15 cellular contexts compared by ENCODE assay signal in the genomic region with DNA sequence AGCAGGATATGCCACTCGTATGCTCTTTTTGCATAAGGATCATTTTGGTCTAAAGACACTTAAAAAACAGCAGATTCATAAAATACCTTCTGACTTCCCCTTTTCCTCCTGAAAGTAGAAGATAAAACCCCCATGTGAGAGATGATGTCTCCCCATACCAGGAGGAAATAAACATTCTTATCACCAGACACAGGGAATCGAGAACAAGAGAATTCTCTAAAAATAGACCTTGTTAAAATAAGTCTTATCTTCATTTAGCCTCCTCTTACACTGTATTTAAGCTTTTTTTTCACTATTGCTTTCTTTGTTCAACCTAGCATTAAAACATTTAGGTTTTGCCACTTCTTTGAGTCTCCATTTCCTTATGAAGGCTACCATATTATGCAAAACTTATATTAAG.
"Had no signal": no experiment of that assay in that cellular context is flagged by ENCODE, and none has a peak within 500 bp of the region (broad histone marks: within the 10 kb centered on the region; RNA-seq: fewer than 3 reads in every experiment).

No MANE protein-coding gene starts in this region.

- H3K27ac Mint-ChIP-seq: activated CD8-positive, alpha-beta memory T cell treated with anti-CD3 and anti-CD28 coated beads, Interleukin-2, amount 10 ng/mL, durations not matched to agents 7 days and 5 days; endodermal cell; naive B cell; stimulated activated effector memory CD8-positive, alpha-beta T cell treated with anti-CD3 and anti-CD28 coated beads, Interleukin-12 subunit alpha, Interleukin-12 subunit beta, amount 100 ng/mL, for 72 hours; T-helper 2 cell treated with Interferon-gamma antibody and Interleukin-4, amounts not matched to agents 5 μg/mL and 100 μg/mL, for 36 hours had no signal

- H3K36me3 ChIP-seq: pancreas, thoracic aorta had no signal

- H3K9me3 Mint-ChIP-seq: endodermal cell; T-helper 2 cell treated with Interferon-gamma antibody and Interleukin-4, amounts not matched to agents 5 μg/mL and 100 μg/mL, for 36 hours had no signal

- H3K27me3 ChIP-seq: pancreas had no signal

- H3K27ac ChIP-seq: pancreas, thoracic aorta, VCaP had no signal

- H3K4me3 Mint-ChIP-seq: activated CD8-positive, alpha-beta memory T cell treated with anti-CD3 and anti-CD28 coated beads, Interleukin-2, amount 10 ng/mL, durations not matched to agents 7 days and 5 days; endodermal cell; naive B cell; stimulated activated effector memory CD8-positive, alpha-beta T cell treated with anti-CD3 and anti-CD28 coated beads, Interleukin-12 subunit alpha, Interleukin-12 subunit beta, amount 100 ng/mL, for 72 hours; T-helper 2 cell treated with Interferon-gamma antibody and Interleukin-4, amounts not matched to agents 5 μg/mL and 100 μg/mL, for 36 hours had no signal

- DNase-seq: activated CD4-positive, alpha-beta T cell treated with anti-CD3 and anti-CD28 coated beads, Interleukin-2, amount 50 U/mL, for 48 hours; activated CD8-positive, alpha-beta memory T cell treated with anti-CD3 and anti-CD28 coated beads, Interleukin-2, amount 10 ng/mL, durations not matched to agents 7 days and 5 days; activated effector memory CD4-positive, alpha-beta T cell treated with Interleukin-2 at 50 U/mL for 16 hours; activated naive CD4-positive, alpha-beta T cell treated with anti-CD3 and anti-CD28 coated beads, Interleukin-2, amount 50 U/mL, for 16 hours; activated T-cell treated with anti-CD3 and anti-CD28 coated beads, Interleukin-2, amount 50 U/mL, for 1 hour; endodermal cell; islet precursor cell; naive B cell; pancreas; stimulated activated CD4-positive, alpha-beta T cell treated with anti-CD3 and anti-CD28 coated beads, Interleukin-12 subunit alpha, Interleukin-12 subunit beta, amount 100 ng/mL, for 4 hours; stimulated activated CD4-positive, alpha-beta T cell treated with anti-CD3 and anti-CD28 coated beads, Interleukin-2, amount 100 ng/mL, for 24 hours had no signal

- FAIRE-seq: pancreas had no signal

- H3K9me3 ChIP-seq: pancreas, thoracic aorta had no signal

- H3K36me3 Mint-ChIP-seq: activated CD8-positive, alpha-beta memory T cell treated with anti-CD3 and anti-CD28 coated beads, Interleukin-2, amount 10 ng/mL, durations not matched to agents 7 days and 5 days; naive B cell; stimulated activated effector memory CD8-positive, alpha-beta T cell treated with anti-CD3 and anti-CD28 coated beads, Interleukin-12 subunit alpha, Interleukin-12 subunit beta, amount 100 ng/mL, for 72 hours had no signal

- H3K4me1 Mint-ChIP-seq: activated CD8-positive, alpha-beta memory T cell treated with anti-CD3 and anti-CD28 coated beads, Interleukin-2, amount 10 ng/mL, durations not matched to agents 7 days and 5 days; naive B cell; stimulated activated effector memory CD8-positive, alpha-beta T cell treated with anti-CD3 and anti-CD28 coated beads, Interleukin-12 subunit alpha, Interleukin-12 subunit beta, amount 100 ng/mL, for 72 hours had no signal

- H3K27me3 Mint-ChIP-seq: activated CD8-positive, alpha-beta memory T cell treated with anti-CD3 and anti-CD28 coated beads, Interleukin-2, amount 10 ng/mL, durations not matched to agents 7 days and 5 days; naive B cell had no signal

- H3K4me3 ChIP-seq: pancreas, thoracic aorta had no signal

- H3K4me1 ChIP-seq: pancreas had no signal

- ATAC-seq: activated CD8-positive, alpha-beta memory T cell treated with anti-CD3 and anti-CD28 coated beads, Interleukin-2, amount 10 ng/mL, durations not matched to agents 7 days and 5 days; pancreas; stimulated activated effector memory CD8-positive, alpha-beta T cell treated with anti-CD3 and anti-CD28 coated beads, Interleukin-12 subunit alpha, Interleukin-12 subunit beta, amount 100 ng/mL, for 72 hours had no signal
